Comparison of ENCODE assay signal across 20 cellular contexts in genomic region chr9:131288217-131288616, GRCh38. TPM values are rescaled to one million over a fixed set of nuclear protein-coding genes. Genes with fewer than 3 reads are reported as not detected.
DNase-seq lines count a peak whose midpoint lies in the region; ATAC-seq and TF ChIP-seq lines count a peak whose summit lies in the region.
"Had no signal": no experiment of that assay in that cellular context is flagged by ENCODE, and none has a peak within 500 bp of the region (broad histone marks: within the 10 kb centered on the region; RNA-seq: fewer than 3 reads in every experiment).

No MANE protein-coding gene starts in this region.

- H3K4me3 ChIP-seq in heart left ventricle (no peak overlapping the region), WERI-Rb-1 (ENCODE audit: low read depth, low read length) (no peak overlapping the region), right atrium auricular region (no peak overlapping the region), skeletal muscle tissue (ENCODE audit: low read length in 3 of 3) (peak overlapping the region; percentile 79 to 94 (median 92)), HAP-1 (no peak overlapping the region)
- H3K4me3 ChIP-seq: Peyer's patch had no signal

- intact Hi-C loops in heart left ventricle (cut with DNase I) = loop anchor here in 1 of 10 donors (10.0 kb wide), 1 partner anchor 47 kb away; no protein-coding TSS in a partner anchor
- intact Hi-C loops in cardiac septum (cut with DNase I) = no loop called here
- intact Hi-C loops in MCF 10A (cut with micrococcal nuclease) = no loop called here

- H3K4me1 ChIP-seq in heart left ventricle = peaks cover 3 to 65% (median 18%) of the 10 kb centered on the region in 12 donors
- peaks cover 0 to 54% of the 10 kb centered on the region in 2 donors for H3K4me1 ChIP-seq in right atrium auricular region
- H3K4me1 ChIP-seq in skeletal muscle tissue (ENCODE audit: control insufficient read depth in 3 of 3, insufficient read depth in 3 of 3, low read length in 3 of 3) = peaks cover 48 to 66% (median 63%) of the 10 kb centered on the region in 3 donors
- no peaks in the 10 kb centered on the region for H3K4me1 ChIP-seq in HAP-1
- H3K4me1 ChIP-seq: Peyer's patch had no signal

- WGBS in heart left ventricle, 4 donors = 75 to 92% (median 81%) methylated on average over 7 to 9 of the region's 9 CpGs

- H3K27ac ChIP-seq in heart left ventricle = peak overlapping the region in 11 of 12 donors; percentile 82 to 98 (median 95)
- peak overlapping the region; percentile 72 for H3K27ac ChIP-seq in WERI-Rb-1
- H3K27ac ChIP-seq in right atrium auricular region = peak overlapping the region; percentile 87 to 93
- peak overlapping the region; percentile 97 for H3K27ac ChIP-seq in skeletal muscle tissue (ENCODE audit: low read depth, low read length)
- H3K27ac ChIP-seq: Peyer's patch had no signal

- no peak for ATAC-seq in heart left ventricle

- peak overlapping the region; percentile 95 to 99 (median 97) for H3K9ac ChIP-seq in skeletal muscle tissue (ENCODE audit: low read depth in 1 of 3, low read length in 3 of 3)

- POLR2A ChIA-PET in MCF 10A (lab: Yijun Ruan, JAX) = no interaction called here

- BruUV-seq in MCF 10A (replicated peaks; lab: Mats Ljungman, UMichigan) = no TSS peak

- CTCF ChIA-PET in MCF 10A (lab: Yijun Ruan, JAX) = interaction anchor here (1.2 kb wide), 1 partner anchor 48 kb away, joined by 4 read pairs; no protein-coding TSS in a partner anchor

- no peaks in the 10 kb centered on the region for H3K9me3 Mint-ChIP-seq in MCF 10A (ENCODE audit: unreplicated experiment)
- H3K9me3 Mint-ChIP-seq: H9 had no signal

- TF ChIP-seq CTCF in heart left ventricle (IDR thresholded peaks at IDR 0.05) (no peak), WERI-Rb-1 (IDR thresholded peaks at IDR 0.05; ENCODE audit: low read depth, low read length) (no peak), right atrium auricular region (IDR thresholded peaks at IDR 0.05) (no peak), MCF 10A (IDR thresholded peaks at IDR 0.05; ENCODE audit: unreplicated experiment) (no peak)

- no peak overlapping the region for H3K27ac Mint-ChIP-seq in MCF 10A (ENCODE audit: low read depth, unreplicated experiment)

- no peaks in the 10 kb centered on the region for H3K27me3 Mint-ChIP-seq in MCF 10A (ENCODE audit: insufficient read depth, unreplicated experiment)

- no peak overlapping the region for H3K4me3 Mint-ChIP-seq in MCF 10A (ENCODE audit: unreplicated experiment)
- H3K4me3 Mint-ChIP-seq: CD14-positive monocyte had no signal

- in situ Hi-C loops in HAP-1 (cut with MboI; ENCODE audit: low sequenced_read_pairs) = no loop called here

- H3K4me1 Mint-ChIP-seq in MCF 10A (ENCODE audit: insufficient read depth, unreplicated experiment) = no peaks in the 10 kb centered on the region

- peaks cover 0 to 12% (median 0%) of the 10 kb centered on the region in 9 donors for H3K36me3 ChIP-seq in heart left ventricle
- H3K36me3 ChIP-seq in WERI-Rb-1 = no peaks in the 10 kb centered on the region; the same call in 1 of the 2 replicates
- H3K36me3 ChIP-seq in right atrium auricular region = peaks cover 6% of the 10 kb centered on the region
- peaks cover 11 to 19% (median 12%) of the 10 kb centered on the region in 3 donors for H3K36me3 ChIP-seq in skeletal muscle tissue (ENCODE audit: control insufficient read depth in 3 of 3, insufficient read depth in 3 of 3, low read length in 3 of 3)
- no peaks in the 10 kb centered on the region for H3K36me3 ChIP-seq in HAP-1 (replicated peaks)
- H3K36me3 ChIP-seq: Peyer's patch had no signal

- no peak for TF ChIP-seq POLR2A in heart left ventricle (IDR thresholded peaks at IDR 0.05)

- no peak for DNase-seq in heart left ventricle
- no peak for DNase-seq in cardiac septum (ENCODE audit: low spot score)
- no peak for DNase-seq in WERI-Rb-1
- DNase-seq in right atrium auricular region (ENCODE audit: low spot score) = no peak
- no peak for DNase-seq in activated CD4-positive, CD25-positive, alpha-beta regulatory T cell (lab: John Stamatoyannopoulos, UW)
- DNase-seq in MCF 10A (ENCODE audit: unreplicated experiment) = no peak
- no peak for DNase-seq in HAP-1 (ENCODE audit: low spot score in 2 of 2)
- DNase-seq: AML-193, EL, H9, IMR-90, MV-4-11, NCI-H1694, NCI-H2081, NCI-H2171, NCI-H524 treated with DMSO at 0.1 percent for 48 hours, SHP77 had no signal

- H3K27me3 ChIP-seq in heart left ventricle (peaks cover 0 to 2% (median 0%) of the 10 kb centered on the region in 9 donors), WERI-Rb-1 (ENCODE audit: insufficient read depth, low read depth, severe bottlenecking) (no peaks in the 10 kb centered on the region), right atrium auricular region (no peaks in the 10 kb centered on the region), skeletal muscle tissue (ENCODE audit: control insufficient read depth in 3 of 3, insufficient read depth in 3 of 3, low read length in 3 of 3) (no peaks in the 10 kb centered on the region), HAP-1 (ENCODE audit: low read depth) (peaks cover 1% of the 10 kb centered on the region; the same call in 1 of the 2 replicates)
- H3K27me3 ChIP-seq: Peyer's patch had no signal

- H3K9me3 ChIP-seq in heart left ventricle (no peaks in the 10 kb centered on the region), WERI-Rb-1 (ENCODE audit: severe bottlenecking) (peaks cover 2% of the 10 kb centered on the region), right atrium auricular region (no peaks in the 10 kb centered on the region), skeletal muscle tissue (ENCODE audit: control insufficient read depth in 3 of 3, low read length in 3 of 3) (no peaks in the 10 kb centered on the region), HAP-1 (no peaks in the 10 kb centered on the region)
- H3K9me3 ChIP-seq: Peyer's patch had no signal

- no peaks in the 10 kb centered on the region for H3K36me3 Mint-ChIP-seq in MCF 10A (ENCODE audit: insufficient read depth, unreplicated experiment)
- H3K36me3 Mint-ChIP-seq: CD14-positive monocyte had no signal

RNA-seq across cellular contexts. Expression of gene PLPP7, which starts 1.3 kb away (rescaled TPM):
- total RNA-seq in heart left ventricle (100 to 1,000 TPM in 6 of 9 donors, 10 to 100 TPM in 3; 78.8 to 293 (median 109) TPM), cardiac septum (78.7 TPM), right atrium auricular region (100 to 1,000 TPM; 124 to 216 TPM), skeletal muscle tissue (34.4 TPM), MCF 10A (2022) (not detected in 2 replicates)
- polyA plus RNA-seq in heart left ventricle = 100 to 1,000 TPM in 1 of 2 donors, 10 to 100 TPM in 1; 56.1 to 166 TPM

RNA-seq across cellular contexts. Expression of gene FAM78A, which starts 11.9 kb away (rescaled TPM):
- total RNA-seq in heart left ventricle = 10 to 100 TPM; 24.8 to 36.0 (median 33.4) TPM
- 10 to 100 TPM; 13.6 to 37.9 TPM for polyA plus RNA-seq in heart left ventricle
- total RNA-seq in cardiac septum = 27.2 TPM
- 10 to 100 TPM; 31.8 to 55.3 TPM for total RNA-seq in right atrium auricular region
- 14.6 TPM for total RNA-seq in skeletal muscle tissue
- 0.40 and 0.54 TPM in 2 replicates for total RNA-seq in MCF 10A (2022)

Comparison
In these comparisons a context has a peak if more than half of its experiments do, and no peak if none do; other contexts are left out.
1. H3K4me3 ChIP-seq: peak in skeletal muscle tissue (3 of 3); none in heart left ventricle (0 of 12), WERI-Rb-1 (single experiment), right atrium auricular region (0 of 2) and HAP-1 (single experiment).
2. RNA of gene PLPP7, which starts 1.3 kb away (total RNA-seq): 124 to 216 TPM in right atrium auricular region, 78.8 to 293 TPM in heart left ventricle, 78.7 TPM in cardiac septum (single experiment) and 34.4 TPM in skeletal muscle tissue (single experiment); not detected in MCF 10A; every median in the first group is over 10 times any median in the second.
3. RNA of gene FAM78A, which starts 11.9 kb away (total RNA-seq): 31.8 to 55.3 TPM in right atrium auricular region, 24.8 to 36.0 TPM in heart left ventricle, 27.2 TPM in cardiac septum (single experiment) and 14.6 TPM in skeletal muscle tissue (single experiment); 0.40 to 0.54 TPM in MCF 10A; every median in the first group is over 10 times any median in the second.
4. Peak in every context shown above with its lines, with median percentiles within 50 percentile points of each other: H3K27ac ChIP-seq.